23 cellular contexts compared by ENCODE assay signal in the genomic region with DNA sequence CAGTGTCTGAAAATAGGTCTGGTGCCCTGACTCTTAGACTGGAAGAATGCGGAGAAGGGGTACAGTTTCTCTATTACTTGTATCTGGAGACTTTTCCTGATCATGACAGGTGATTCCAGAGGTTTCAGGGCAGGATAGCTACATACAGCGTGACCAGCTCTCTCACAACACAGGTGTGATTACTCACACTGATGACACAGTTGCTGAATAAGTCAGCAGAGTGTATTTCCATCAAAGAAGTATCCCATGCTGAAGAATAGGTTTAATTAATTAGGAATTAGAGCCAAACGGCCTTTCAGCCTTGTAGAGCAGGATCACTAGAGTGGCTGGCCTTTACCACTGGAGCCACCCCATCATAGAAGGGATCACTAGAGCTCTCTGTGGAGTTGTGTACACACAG.
"Had no signal": no experiment of that assay in that cellular context is flagged by ENCODE, and none has a peak within 500 bp of the region (broad histone marks: within the 10 kb centered on the region; RNA-seq: fewer than 3 reads in every experiment).

No MANE protein-coding gene starts in this region.

- H3K36me3 ChIP-seq: SJSA1 had no signal

- DNase-seq: activated CD4-positive, alpha-beta T cell treated with anti-CD3 and anti-CD28 coated beads, Interleukin-2, amount 10 ng/mL, durations not matched to agents 24 days and 14 days; activated CD4-positive, alpha-beta T cell treated with anti-CD3 and anti-CD28 coated beads, Interleukin-2, amount 50 U/mL, for 4 hours; activated CD8-positive, alpha-beta T cell treated with anti-CD3 and anti-CD28 coated beads for 36 hours; activated gamma-delta T cell; activated naive CD4-positive, alpha-beta T cell treated with Interleukin-2 at 50 U/mL for 16 hours; activated naive CD8-positive, alpha-beta T cell treated with anti-CD3 and anti-CD28 coated beads, Interleukin-2, amount 10 ng/mL, durations not matched to agents 7 days and 5 days; activated T-cell treated with anti-CD3 and anti-CD28 coated beads, Interleukin-2, amount 50 U/mL, for 1 hour; activated T-cell treated with anti-CD3 and anti-CD28 coated beads, Interleukin-2, amount 50 U/mL, for 72 hours; amygdala; body of pancreas; central memory CD4-positive, alpha-beta T cell; NCI-H1105; NCI-H1417 treated with DMSO at 0.1 percent for 48 hours; NCI-H1694 treated with DMSO at 0.1 percent for 48 hours; NCI-H2029; NCI-H345; NCI-H524 treated with DMSO at 0.1 percent for 48 hours; SHP77 treated with DMSO at 0.1 percent for 48 hours; SK-N-SH had no signal

- FAIRE-seq: astrocyte, K562, TTC549 had no signal

- H3K27me3 ChIP-seq: body of pancreas, SJSA1 had no signal

- H3K4me3 ChIP-seq: body of pancreas, K562, SJSA1 had no signal
